In the genomic region with DNA sequence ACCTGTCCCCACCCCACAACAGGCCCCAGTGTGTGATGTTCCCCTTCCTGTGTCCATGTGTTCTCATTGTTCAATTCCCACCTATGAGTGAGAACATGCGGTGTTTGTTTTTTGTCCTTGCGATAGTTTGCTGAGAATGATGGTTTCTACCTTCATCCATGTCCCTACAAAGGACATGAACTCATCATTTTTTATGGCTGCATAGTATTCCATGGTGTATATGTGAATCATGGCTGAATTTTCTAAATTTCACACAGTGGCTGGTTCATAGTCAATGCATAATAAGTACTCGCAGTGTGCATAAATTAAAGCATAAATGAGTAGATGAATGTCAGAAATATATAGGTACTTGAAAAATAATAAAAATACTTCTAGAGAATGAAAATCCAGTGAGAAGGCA, we compare ENCODE assay signal across 1 cellular context. TPM values are rescaled to one million over a fixed set of nuclear protein-coding genes. Genes with fewer than 3 reads are reported as not detected.
"Had no signal": no experiment of that assay in that cellular context is flagged by ENCODE, and none has a peak within 500 bp of the region (broad histone marks: within the 10 kb centered on the region; RNA-seq: fewer than 3 reads in every experiment).

No MANE protein-coding gene starts in this region.

RNA-seq across cellular contexts. Expression of a gene that starts 8.4 kb away (rescaled TPM):
- total RNA-seq: ascending aorta had no signal
